Comparison of ENCODE assay signal across 13 cellular contexts in genomic region chr19:18475004-18475453, GRCh38. TPM values are rescaled to one million over a fixed set of nuclear protein-coding genes. Genes with fewer than 3 reads are reported as not detected.
DNase-seq lines count a peak whose midpoint lies in the region; ATAC-seq, FAIRE-seq and TF ChIP-seq lines count a peak whose summit lies in the region.
"Had no signal": no experiment of that assay in that cellular context is flagged by ENCODE, and none has a peak within 500 bp of the region (broad histone marks: within the 10 kb centered on the region; RNA-seq: fewer than 3 reads in every experiment).

No MANE protein-coding gene starts in this region.

- FAIRE-seq in GM12878 (lab: Jason Lieb, UNC): no peak
- FAIRE-seq: islet of Langerhans had no signal

- H3K9me3 Mint-ChIP-seq in CD4-positive, CD25-positive, alpha-beta regulatory T cell: peaks cover 0 to 1% (median 0%) of the 10 kb centered on the region in 7 donors
- H3K9me3 Mint-ChIP-seq: activated naive CD4-positive, alpha-beta T cell treated with anti-CD3 and anti-CD28 coated beads, Interleukin-2, amount 50 U/mL, for 24 hours had no signal

- H3K9ac ChIP-seq in Karpas-422 (ENCODE audit: low read length) (no peak overlapping the region), GM12878 (ENCODE audit: control insufficient read depth, insufficient read depth, low read length) (no peak overlapping the region)

- TF ChIP-seq CTCF in GM12878 (IDR thresholded peaks at IDR 0.05 in 2 of 3, conservative IDR thresholded peaks at IDR 0.05 in 1 of 3; ENCODE audit: control insufficient read depth in 2 of 3, extremely low read depth in 1 of 3, insufficient read depth in 1 of 3, low read depth in 3 of 3, low read length in 3 of 3) (no peak), psoas muscle (IDR thresholded peaks at IDR 0.05) (no peak)

- no peaks in the 10 kb centered on the region for H3K9me3 ChIP-seq in CD4-positive, CD25-positive, alpha-beta regulatory T cell (ENCODE audit: control insufficient read depth in 2 of 2, low read length in 2 of 2)
- H3K9me3 ChIP-seq in Karpas-422 (ENCODE audit: low read length) (no peaks in the 10 kb centered on the region), GM12878 (replicated peaks; ENCODE audit: control insufficient read depth, insufficient read depth, low read length) (no peaks in the 10 kb centered on the region), psoas muscle (no peaks in the 10 kb centered on the region), HAP-1 (no peaks in the 10 kb centered on the region)

- H3K27ac Mint-ChIP-seq in CD4-positive, CD25-positive, alpha-beta regulatory T cell: peak overlapping the region; percentile 60 to 93 (median 79)

- H3K4me1 ChIP-seq in CD4-positive, CD25-positive, alpha-beta regulatory T cell (ENCODE audit: control insufficient read depth, insufficient read depth, low read length, poor library complexity, severe bottlenecking): peaks cover 58% of the 10 kb centered on the region
- H3K4me1 ChIP-seq in Karpas-422 (ENCODE audit: low read length) (peaks cover 45% of the 10 kb centered on the region), GM12878 (ENCODE audit: control insufficient read depth, insufficient read depth, low read length) (peaks cover 30% of the 10 kb centered on the region), psoas muscle (peaks cover 79% of the 10 kb centered on the region), HAP-1 (no peaks in the 10 kb centered on the region)

- intact Hi-C loops in GM12878 (cut with micrococcal nuclease; ENCODE audit: unreplicated experiment) (loop anchor here (5.0 kb wide), 1 partner anchor 112 kb away; the partner anchor contains the start of gene REX1BD), psoas muscle (cut with DNase I) (no loop called here)

- SMC1A ChIA-PET in GM12878 (lab: Charles Lee; ENCODE audit: uncharacterized antibody, unreplicated experiment): interaction anchor here (1.6 kb wide), 1 partner anchor 114 kb away, joined by 4 read pairs; no protein-coding TSS in a partner anchor

- peaks cover 67% of the 10 kb centered on the region for H3K79me2 ChIP-seq in Karpas-422 (ENCODE audit: low read length)
- H3K79me2 ChIP-seq in GM12878 (ENCODE audit: control insufficient read depth, insufficient read depth, low read length): peaks cover 47% of the 10 kb centered on the region

- no peaks in the 10 kb centered on the region for H3K9me2 ChIP-seq in Karpas-422 (replicated peaks; ENCODE audit: insufficient read depth, low read length)

- CTCF ChIA-PET in GM12878 (lab: Yijun Ruan, JAX): interaction anchor here (0.9 to 1.7 kb wide), 3 partner anchors 11 to 114 kb away, joined by 3 to 4 read pairs (median 4); no protein-coding TSS in a partner anchor

- peak overlapping the region; percentile 0 to 90 (median 43) for H3K4me3 Mint-ChIP-seq in CD4-positive, CD25-positive, alpha-beta regulatory T cell
- H3K4me3 Mint-ChIP-seq: activated naive CD4-positive, alpha-beta T cell treated with anti-CD3 and anti-CD28 coated beads, Interleukin-2, amount 50 U/mL, for 24 hours had no signal

- RAD21 ChIA-PET in GM12878 (lab: Charles Lee; ENCODE audit: unreplicated experiment): interaction anchor here (0.6 kb wide), 1 partner anchor 373 kb away, joined by 3 read pairs; no protein-coding TSS in a partner anchor

- H3K36me3 ChIP-seq in CD4-positive, CD25-positive, alpha-beta regulatory T cell (ENCODE audit: control insufficient read depth, insufficient read depth, low read length): peaks cover 14% of the 10 kb centered on the region
- H3K36me3 ChIP-seq in Karpas-422 (ENCODE audit: insufficient read depth, low read length): no peaks in the 10 kb centered on the region
- H3K36me3 ChIP-seq in GM12878 (ENCODE audit: control insufficient read depth in 2 of 2, insufficient read depth in 2 of 2, low read length in 1 of 2): peaks cover 8 to 17% of the 10 kb centered on the region in 2 experiments; a peak in 3 of 4 replicates
- H3K36me3 ChIP-seq in psoas muscle (ENCODE audit: insufficient read depth in 1 of 2, low read depth in 1 of 2): peaks cover 0 to 22% of the 10 kb centered on the region in 2 donors
- no peaks in the 10 kb centered on the region for H3K36me3 ChIP-seq in HAP-1 (replicated peaks)

- TF ChIP-seq POLR2A in GM12878 (IDR thresholded peaks at IDR 0.05; ENCODE audit: low read depth, low read length): no peak

- H4K20me1 ChIP-seq in Karpas-422 (ENCODE audit: insufficient read depth, low read depth, low read length) (peaks cover 5% of the 10 kb centered on the region; the same call in 1 of the 2 replicates), GM12878 (ENCODE audit: control insufficient read depth, insufficient read depth) (peaks cover 7% of the 10 kb centered on the region)

- H3K4me2 ChIP-seq in Karpas-422 (ENCODE audit: low read depth, low read length, poor library complexity, severe bottlenecking) (no peak overlapping the region), GM12878 (ENCODE audit: control insufficient read depth, insufficient read depth) (no peak overlapping the region)

- DNase-seq in CD4-positive, CD25-positive, alpha-beta regulatory T cell: peak; percentile 7 to 66 (median 58)
- DNase-seq in Karpas-422 (peak; percentile 52), GM12878 (ENCODE audit: low read depth, low spot score) (no peak), psoas muscle (no peak), NCI-H128 (lab: John Stamatoyannopoulos, UW; ENCODE audit: unreplicated experiment) (no peak), HuH-7.5 (ENCODE audit: low spot score) (no peak), HAP-1 (ENCODE audit: low spot score in 2 of 2) (no peak)
- DNase-seq: activated CD4-positive, CD25-positive, alpha-beta regulatory T cell; caudate nucleus; NCI-H2029 treated with DMSO at 0.1 percent for 48 hours; NCI-H524 treated with DMSO at 0.1 percent for 48 hours had no signal

- TF ChIP-seq EP300 in GM12878 (IDR thresholded peaks at IDR 0.05; ENCODE audit: borderline replicate concordance in 1 of 2, control insufficient read depth in 1 of 2, low read depth in 2 of 2, low read length in 2 of 2): no peak

- H3K4me1 Mint-ChIP-seq in CD4-positive, CD25-positive, alpha-beta regulatory T cell: peaks cover 7 to 62% (median 45%) of the 10 kb centered on the region in 4 donors

- no peaks in the 10 kb centered on the region for H3K27me3 Mint-ChIP-seq in CD4-positive, CD25-positive, alpha-beta regulatory T cell
- H3K27me3 Mint-ChIP-seq: activated naive CD4-positive, alpha-beta T cell treated with anti-CD3 and anti-CD28 coated beads, Interleukin-2, amount 50 U/mL, for 24 hours had no signal

- no TSS peak for BruUV-seq in GM12878 (replicated peaks; lab: Mats Ljungman, UMichigan)

- in situ Hi-C loops in GM12878 (cut with MboI) (no loop called here), HAP-1 (cut with MboI; ENCODE audit: low sequenced_read_pairs) (no loop called here)

- peak overlapping the region; percentile 34 for H3K4me3 ChIP-seq in CD4-positive, CD25-positive, alpha-beta regulatory T cell (ENCODE audit: low read depth, low read length)
- H3K4me3 ChIP-seq in Karpas-422 (ENCODE audit: low read length): no peak overlapping the region
- no peak overlapping the region for H3K4me3 ChIP-seq in GM12878
- no peak overlapping the region for H3K4me3 ChIP-seq in psoas muscle
- no peak overlapping the region for H3K4me3 ChIP-seq in HAP-1

- POLR2A ChIA-PET in GM12878 (lab: Charles Lee): no interaction called here

- H3K27me3 ChIP-seq in CD4-positive, CD25-positive, alpha-beta regulatory T cell (ENCODE audit: control insufficient read depth, insufficient read depth, low read length): no peaks in the 10 kb centered on the region
- H3K27me3 ChIP-seq in Karpas-422 (ENCODE audit: low read length): no peaks in the 10 kb centered on the region
- no peaks in the 10 kb centered on the region for H3K27me3 ChIP-seq in GM12878 (replicated peaks in 1 of 2; ENCODE audit: control insufficient read depth in 2 of 2, insufficient read depth in 2 of 2, low read length in 1 of 2)
- H3K27me3 ChIP-seq in psoas muscle (ENCODE audit: insufficient read depth in 3 of 3, low read length in 2 of 3): no peaks in the 10 kb centered on the region
- H3K27me3 ChIP-seq in HAP-1 (ENCODE audit: low read depth): no peaks in the 10 kb centered on the region

- ATAC-seq in CD4-positive, CD25-positive, alpha-beta regulatory T cell (ENCODE audit: low read depth in 2 of 2): peak; percentile 59 to 71
- ATAC-seq in GM12878: no peak; the same call in 2 of the 3 replicates
- no peak for ATAC-seq in psoas muscle

- 67% methylated on average over 5 of the region's 5 CpGs for WGBS in GM12878 (ENCODE audit: insufficient coverage, insufficient replicate concordance, low lambda C conversion rate, missing lambda C conversion rate)
- WGBS in psoas muscle, 3 donors: 58 to 65% (median 61%) methylated on average over 5 of the region's 5 CpGs

- TF ChIP-seq RAD21 in GM12878 (IDR thresholded peaks at IDR 0.05; ENCODE audit: insufficient read depth, low read depth, low read length): no peak

- H2AFZ ChIP-seq in Karpas-422 (ENCODE audit: low read length) (no peak overlapping the region), GM12878 (ENCODE audit: control insufficient read depth, low read depth, low read length) (no peak overlapping the region)

- H3K27ac ChIP-seq in CD4-positive, CD25-positive, alpha-beta regulatory T cell (ENCODE audit: insufficient read depth, low read length, poor library complexity, severe bottlenecking): peak overlapping the region; percentile 80
- H3K27ac ChIP-seq in Karpas-422 (ENCODE audit: low read length): no peak overlapping the region
- no peak overlapping the region for H3K27ac ChIP-seq in GM12878 (ENCODE audit: control insufficient read depth, insufficient read depth)
- H3K27ac ChIP-seq in psoas muscle: peak overlapping the region; percentile 25

- H3K36me3 Mint-ChIP-seq in CD4-positive, CD25-positive, alpha-beta regulatory T cell: peaks cover 8% of the 10 kb centered on the region
- H3K36me3 Mint-ChIP-seq: activated naive CD4-positive, alpha-beta T cell treated with anti-CD3 and anti-CD28 coated beads, Interleukin-2, amount 50 U/mL, for 24 hours had no signal

RNA-seq across cellular contexts. Expression of gene ISYNA1, which starts 37.1 kb away (rescaled TPM):
- 26.2 TPM for total RNA-seq in CD4-positive, CD25-positive, alpha-beta regulatory T cell
- polyA plus RNA-seq in CD4-positive, CD25-positive, alpha-beta regulatory T cell: 10 to 100 TPM; 11.3 to 26.0 (median 21.4) TPM
- 4.1 and 10.0 TPM in 2 replicates for total RNA-seq in Karpas-422 (2014; rRNA removed; shearing (Covaris generic); ENCODE audit: low replicate concordance)
- 8.2 and 8.9 TPM in 2 replicates for total RNA-seq in GM12878 (2013; cell fraction: nucleolus; rRNA removed)
- total RNA-seq in GM12878 (2014; rRNA removed) (9.9 and 12.3 TPM in 2 replicates), GM12878 (2014; rRNA removed; fragmentation: Illumina TruSeq; extraction: Trizol) (4.9 and 5.3 TPM in 2 replicates), GM12878 (2021) (37.0 and 38.8 TPM in 2 replicates), psoas muscle (10 to 100 TPM in 3 of 4 donors, 1 to 10 TPM in 1; 9.8 to 17.0 (median 10.9) TPM)
- polyA plus RNA-seq in GM12878 (2011; ENCODE audit: low read depth): 12.5 TPM
- polyA plus RNA-seq in GM12878 (2011; rRNA removed) (0.78 and 1.9 TPM in 2 replicates), GM12878 (2014; fragmentation: Illumina TruSeq; extraction: Trizol) (2.5 and 3.8 TPM in 2 replicates), GM12878 (2014; fragmentation: Nextera tagmentation; extraction: Ambion mirVana) (1 to 10 TPM; 2.8 to 6.3 TPM), GM12878 (2014; rRNA removed) (33.0 and 37.8 TPM in 2 replicates), GM12878 (2016; fragmentation: Nextera tagmentation; extraction: Ambion mirVana) (10 to 100 TPM; 12.0 to 12.5 TPM), psoas muscle (1 to 10 TPM; 6.3 to 8.6 (median 8.0) TPM)
- polyA plus RNA-seq in GM12878 (2011; cell fraction: cytosol; rRNA removed): 2.0 and 3.0 TPM in 2 replicates
- polyA plus RNA-seq in GM12878 (2011; cell fraction: nucleus; rRNA removed): 19.2 and 23.0 TPM in 2 replicates
- polyA plus RNA-seq in GM12878 (2012): 23.2 and 24.0 TPM in 2 replicates
- 0.59 and 2.4 TPM in 2 replicates for polyA minus RNA-seq in GM12878 (2011; rRNA and poly(A)+ RNA removed)
- polyA minus RNA-seq in GM12878 (2011; cell fraction: cytosol; rRNA and poly(A)+ RNA removed): 1.1 and 5.1 TPM in 2 replicates
- 2.3 and 5.6 TPM in 2 replicates for polyA minus RNA-seq in GM12878 (2011; cell fraction: nucleus; rRNA and poly(A)+ RNA removed)

RNA-seq across cellular contexts. Expression of gene ELL, which starts 46.8 kb away (rescaled TPM):
- total RNA-seq in CD4-positive, CD25-positive, alpha-beta regulatory T cell: 53.6 TPM
- 10 to 100 TPM in 1 of 4 donors, 1 to 10 TPM in 3; 7.7 to 11.8 (median 9.7) TPM for polyA plus RNA-seq in CD4-positive, CD25-positive, alpha-beta regulatory T cell
- total RNA-seq in Karpas-422 (2014; rRNA removed; shearing (Covaris generic); ENCODE audit: low replicate concordance): 10.9 and 14.8 TPM in 2 replicates
- total RNA-seq in GM12878 (2013; cell fraction: nucleolus; rRNA removed): 31.6 and 39.3 TPM in 2 replicates
- total RNA-seq in GM12878 (2014; rRNA removed) (11.7 and 13.1 TPM in 2 replicates), GM12878 (2014; rRNA removed; fragmentation: Illumina TruSeq; extraction: Trizol) (3.8 and 5.1 TPM in 2 replicates), GM12878 (2021) (19.7 and 25.0 TPM in 2 replicates), psoas muscle (10 to 100 TPM; 17.5 to 40.2 (median 24.9) TPM)
- 4.6 TPM for polyA plus RNA-seq in GM12878 (2011; ENCODE audit: low read depth)
- polyA plus RNA-seq in GM12878 (2011; rRNA removed) (2.4 and 4.6 TPM in 2 replicates), GM12878 (2014; fragmentation: Illumina TruSeq; extraction: Trizol) (0.87 and 3.6 TPM in 2 replicates), GM12878 (2014; fragmentation: Nextera tagmentation; extraction: Ambion mirVana) (under 1 TPM; 0.91 to 0.98 TPM), GM12878 (2014; rRNA removed) (13.8 and 16.8 TPM in 2 replicates), GM12878 (2016; fragmentation: Nextera tagmentation; extraction: Ambion mirVana) (10 to 100 TPM; 21.2 to 21.6 TPM), psoas muscle (10 to 100 TPM in 1 of 3 donors, 1 to 10 TPM in 2; 7.5 to 12.3 (median 9.2) TPM)
- 6.1 and 9.0 TPM in 2 replicates for polyA plus RNA-seq in GM12878 (2011; cell fraction: cytosol; rRNA removed)
- polyA plus RNA-seq in GM12878 (2011; cell fraction: nucleus; rRNA removed): 23.5 and 30.6 TPM in 2 replicates
- 13.5 and 16.7 TPM in 2 replicates for polyA plus RNA-seq in GM12878 (2012)
- 5.9 and 12.4 TPM in 2 replicates for polyA minus RNA-seq in GM12878 (2011; rRNA and poly(A)+ RNA removed)
- polyA minus RNA-seq in GM12878 (2011; cell fraction: cytosol; rRNA and poly(A)+ RNA removed): 4.8 and 10.7 TPM in 2 replicates
- 7.1 and 13.3 TPM in 2 replicates for polyA minus RNA-seq in GM12878 (2011; cell fraction: nucleus; rRNA and poly(A)+ RNA removed)

RNA-seq across cellular contexts. Expression of gene SSBP4, which starts 55.8 kb away (rescaled TPM):
- 97.9 TPM for total RNA-seq in CD4-positive, CD25-positive, alpha-beta regulatory T cell
- polyA plus RNA-seq in CD4-positive, CD25-positive, alpha-beta regulatory T cell: 10 to 100 TPM; 47.3 to 84.0 (median 65.6) TPM
- total RNA-seq in Karpas-422 (2014; rRNA removed; shearing (Covaris generic); ENCODE audit: low replicate concordance): 22.5 and 73.2 TPM in 2 replicates
- total RNA-seq in GM12878 (2013; cell fraction: nucleolus; rRNA removed): 40.3 and 49.5 TPM in 2 replicates
- total RNA-seq in GM12878 (2014; rRNA removed) (91.4 and 122 TPM in 2 replicates), GM12878 (2014; rRNA removed; fragmentation: Illumina TruSeq; extraction: Trizol) (32.9 and 39.5 TPM in 2 replicates), GM12878 (2021) (131 and 150 TPM in 2 replicates), psoas muscle (10 to 100 TPM; 29.1 to 46.1 (median 29.6) TPM)
- 12.2 TPM for polyA plus RNA-seq in GM12878 (2011; ENCODE audit: low read depth)
- polyA plus RNA-seq in GM12878 (2011; rRNA removed) (11.5 and 19.0 TPM in 2 replicates), GM12878 (2014; fragmentation: Illumina TruSeq; extraction: Trizol) (7.1 and 22.5 TPM in 2 replicates), GM12878 (2014; fragmentation: Nextera tagmentation; extraction: Ambion mirVana) (1 to 10 TPM in 1 of 2 experiments, under 1 TPM in 1; 0.37 to 6.6 TPM), GM12878 (2014; rRNA removed) (98.3 and 119 TPM in 2 replicates), GM12878 (2016; fragmentation: Nextera tagmentation; extraction: Ambion mirVana) (10 to 100 TPM; 38.3 to 58.5 TPM), psoas muscle (10 to 100 TPM; 25.8 to 37.8 (median 28.6) TPM)
- polyA plus RNA-seq in GM12878 (2011; cell fraction: cytosol; rRNA removed): 23.2 and 39.7 TPM in 2 replicates
- 104 and 142 TPM in 2 replicates for polyA plus RNA-seq in GM12878 (2011; cell fraction: nucleus; rRNA removed)
- 52.3 and 55.4 TPM in 2 replicates for polyA plus RNA-seq in GM12878 (2012)
- 4.2 and 21.6 TPM in 2 replicates for polyA minus RNA-seq in GM12878 (2011; rRNA and poly(A)+ RNA removed)
- 20.1 and 26.7 TPM in 2 replicates for polyA minus RNA-seq in GM12878 (2011; cell fraction: cytosol; rRNA and poly(A)+ RNA removed)
- polyA minus RNA-seq in GM12878 (2011; cell fraction: nucleus; rRNA and poly(A)+ RNA removed): 23.2 and 48.4 TPM in 2 replicates

Comparison
In these comparisons a context has a peak if more than half of its experiments do, and no peak if none do; other contexts are left out.
1. ATAC-seq: peak in CD4-positive, CD25-positive, alpha-beta regulatory T cell (2 of 2); none in GM12878 (single experiment) and psoas muscle (0 of 4).
2. DNase-seq: peak in CD4-positive, CD25-positive, alpha-beta regulatory T cell (3 of 3) and Karpas-422 (single experiment); none in GM12878 (single experiment), psoas muscle (0 of 2), NCI-H128 (single experiment), HuH-7.5 (single experiment) and HAP-1 (0 of 2).
3. H3K27ac ChIP-seq: peak in CD4-positive, CD25-positive, alpha-beta regulatory T cell (single experiment) and psoas muscle (single experiment); none in Karpas-422 (single experiment) and GM12878 (single experiment).